Comparison of ENCODE assay signal across 8 cellular contexts in genomic region chr5:43041669-43042175, GRCh38. TPM values are rescaled to one million over a fixed set of nuclear protein-coding genes. Genes with fewer than 3 reads are reported as not detected.
DNase-seq lines count a peak whose midpoint lies in the region; ATAC-seq and TF ChIP-seq lines count a peak whose summit lies in the region.

No MANE protein-coding gene starts in this region.

- POLR2A ChIA-PET in CD8-positive, alpha-beta T cell (lab: Charles Lee): interaction anchor here (0.9 to 12.1 kb wide), 24 partner anchors 10 to 1138 kb away, joined by 3 to 583 read pairs (median 8); partner anchors contain the start of genes HMGCS1, RIMOC1, TMEM267 and ZNF131

- H3K4me1 Mint-ChIP-seq in CD8-positive, alpha-beta T cell (ENCODE audit: low read depth): peaks cover 51% of the 10 kb centered on the region
- peaks cover 54% of the 10 kb centered on the region for H3K4me1 Mint-ChIP-seq in activated naive CD8-positive, alpha-beta T cell treated with anti-CD3 and anti-CD28 coated beads, Interleukin-2, amount 50 U/mL, for 24 hours
- peaks cover 11% of the 10 kb centered on the region for H3K4me1 Mint-ChIP-seq in progenitor cell of endocrine pancreas (ENCODE audit: low read depth)

- DNase-seq in CD8-positive, alpha-beta T cell: peak in 1 of 7 experiments; percentile 77
- peak; percentile 89 for DNase-seq in OCI-M1 (lab: John Stamatoyannopoulos, UW)
- DNase-seq in activated naive CD8-positive, alpha-beta T cell treated with anti-CD3 and anti-CD28 coated beads, Interleukin-2, amount 50 U/mL, for 24 hours: peak; percentile 67
- DNase-seq in left cardiac atrium: peak; percentile 70
- DNase-seq in progenitor cell of endocrine pancreas (ENCODE audit: low spot score, unreplicated experiment): no peak
- no peak for DNase-seq in iPS-NIHi7 (ENCODE audit: extremely low spot score)

- ATAC-seq in CD8-positive, alpha-beta T cell: peak; percentile 24
- peak; percentile 10 for ATAC-seq in GM19452 (IDR thresholded peaks at IDR 0.05; ENCODE audit: unreplicated experiment)
- ATAC-seq in HG03520 (IDR thresholded peaks at IDR 0.05; ENCODE audit: unreplicated experiment): peak; percentile 8
- peak; percentile 30 for ATAC-seq in activated naive CD8-positive, alpha-beta T cell treated with anti-CD3 and anti-CD28 coated beads, Interleukin-2, amount 50 U/mL, for 24 hours
- ATAC-seq in left cardiac atrium: peak; percentile 47 to 49

- H3K36me3 ChIP-seq in CD8-positive, alpha-beta T cell (ENCODE audit: insufficient read depth, low read length): no peaks in the 10 kb centered on the region

- TF ChIP-seq CTCF in CD8-positive, alpha-beta T cell (IDR thresholded peaks at IDR 0.05): no peak
- no peak for TF ChIP-seq CTCF in progenitor cell of endocrine pancreas (IDR thresholded peaks at IDR 0.05; ENCODE audit: unreplicated experiment)

- no peaks in the 10 kb centered on the region for H3K27me3 Mint-ChIP-seq in CD8-positive, alpha-beta T cell (ENCODE audit: low read depth)
- no peaks in the 10 kb centered on the region for H3K27me3 Mint-ChIP-seq in activated naive CD8-positive, alpha-beta T cell treated with anti-CD3 and anti-CD28 coated beads, Interleukin-2, amount 50 U/mL, for 24 hours
- H3K27me3 Mint-ChIP-seq in progenitor cell of endocrine pancreas: peaks cover 83% of the 10 kb centered on the region

- CTCF ChIA-PET in CD8-positive, alpha-beta T cell (lab: Charles Lee): interaction anchor here (0.7 to 3.8 kb wide), 23 partner anchors 9 to 518 kb away, joined by 3 to 85 read pairs (median 6); partner anchors contain the start of gene ZNF131

- H3K4me3 ChIP-seq in CD8-positive, alpha-beta T cell (ENCODE audit: low read depth, low read length): peak overlapping the region; percentile 86

- H3K4me1 ChIP-seq in CD8-positive, alpha-beta T cell (ENCODE audit: insufficient read depth, low read length): peaks cover 20% of the 10 kb centered on the region

- peak overlapping the region; percentile 93 for H3K27ac ChIP-seq in CD8-positive, alpha-beta T cell (ENCODE audit: low read depth, low read length)

- H3K9me3 Mint-ChIP-seq in CD8-positive, alpha-beta T cell: no peaks in the 10 kb centered on the region
- H3K9me3 Mint-ChIP-seq in activated naive CD8-positive, alpha-beta T cell treated with anti-CD3 and anti-CD28 coated beads, Interleukin-2, amount 50 U/mL, for 24 hours: no peaks in the 10 kb centered on the region
- H3K9me3 Mint-ChIP-seq in progenitor cell of endocrine pancreas (ENCODE audit: low read depth): no peaks in the 10 kb centered on the region

- H3K27me3 ChIP-seq in CD8-positive, alpha-beta T cell (ENCODE audit: insufficient read depth, low read length): no peaks in the 10 kb centered on the region

- peaks cover 36% of the 10 kb centered on the region for H3K36me3 Mint-ChIP-seq in CD8-positive, alpha-beta T cell
- peaks cover 4% of the 10 kb centered on the region for H3K36me3 Mint-ChIP-seq in activated naive CD8-positive, alpha-beta T cell treated with anti-CD3 and anti-CD28 coated beads, Interleukin-2, amount 50 U/mL, for 24 hours (ENCODE audit: low read depth)
- H3K36me3 Mint-ChIP-seq in progenitor cell of endocrine pancreas (ENCODE audit: insufficient read depth): no peaks in the 10 kb centered on the region

- intact Hi-C loops in CD8-positive, alpha-beta T cell (cut with DNase I, micrococcal nuclease): loop anchor here (1.0 kb wide), 6 partner anchors 22 to 272 kb away; partner anchors contain the start of gene HMGCS1 (in 1 of the 2)
- intact Hi-C loops in left cardiac atrium (cut with DNase I): loop anchor here (1.0 to 5.0 kb wide), 5 partner anchors 23 to 134 kb away; no protein-coding TSS in a partner anchor

- H3K4me3 Mint-ChIP-seq in CD8-positive, alpha-beta T cell: peak overlapping the region; percentile 93
- peak overlapping the region; percentile 87 for H3K4me3 Mint-ChIP-seq in activated naive CD8-positive, alpha-beta T cell treated with anti-CD3 and anti-CD28 coated beads, Interleukin-2, amount 50 U/mL, for 24 hours
- H3K4me3 Mint-ChIP-seq in progenitor cell of endocrine pancreas (ENCODE audit: low read depth): peak overlapping the region; percentile 74

- H3K9me3 ChIP-seq in CD8-positive, alpha-beta T cell (ENCODE audit: low read length): no peaks in the 10 kb centered on the region

- peak overlapping the region; percentile 98 for H3K27ac Mint-ChIP-seq in CD8-positive, alpha-beta T cell
- peak overlapping the region; percentile 95 for H3K27ac Mint-ChIP-seq in activated naive CD8-positive, alpha-beta T cell treated with anti-CD3 and anti-CD28 coated beads, Interleukin-2, amount 50 U/mL, for 24 hours
- H3K27ac Mint-ChIP-seq in progenitor cell of endocrine pancreas: peak overlapping the region; percentile 71

RNA-seq across cellular contexts. Expression of gene ANXA2R, which starts 1.6 kb away (rescaled TPM):
- 10 to 100 TPM; 38.2 to 39.5 TPM for total RNA-seq in CD8-positive, alpha-beta T cell
- total RNA-seq in left cardiac atrium (1 to 10 TPM; 1.6 to 1.9 TPM), progenitor cell of endocrine pancreas (0.87 and 0.93 TPM in 2 replicates)

Comparison
In these comparisons a context has a peak if more than half of its experiments do, and no peak if none do; other contexts are left out.
1. DNase-seq: peak in OCI-M1 (single experiment), activated naive CD8-positive, alpha-beta T cell treated with anti-CD3 and anti-CD28 coated beads, Interleukin-2, amount 50 U/mL, for 24 hours (single experiment) and left cardiac atrium (single experiment); none in progenitor cell of endocrine pancreas (single experiment) and iPS-NIHi7 (single experiment).
2. RNA of gene ANXA2R, which starts 1.6 kb away (total RNA-seq): 38.2 to 39.5 TPM in CD8-positive, alpha-beta T cell; 1.6 to 1.9 TPM in left cardiac atrium and 0.87 to 0.93 TPM in progenitor cell of endocrine pancreas; every median in the first group is over 10 times any median in the second.
3. Peak in every context shown above with its lines, with median percentiles within 50 percentile points of each other: ATAC-seq, H3K27ac Mint-ChIP-seq and H3K4me3 Mint-ChIP-seq.